13 cellular contexts compared by ENCODE assay signal in genomic region chr7:140719711-140720110, GRCh38. TPM values are rescaled to one million over a fixed set of nuclear protein-coding genes. Genes with fewer than 3 reads are reported as not detected.
DNase-seq lines count a peak whose midpoint lies in the region; ATAC-seq and TF ChIP-seq lines count a peak whose summit lies in the region.
"Had no signal": no experiment of that assay in that cellular context is flagged by ENCODE, and none has a peak within 500 bp of the region (broad histone marks: within the 10 kb centered on the region; RNA-seq: fewer than 3 reads in every experiment).

No MANE protein-coding gene starts in this region.

- intact Hi-C loops in lower lobe of right lung (cut with DNase I): no loop called here

- H3K4me3 ChIP-seq in lower lobe of right lung (no peak overlapping the region), endodermal cell (ENCODE audit: low read length) (no peak overlapping the region)

- DNase-seq in ELR (ENCODE audit: low read depth): peak; percentile 33
- DNase-seq in NCI-H1092 treated with DMSO at 0.1 percent for 48 hours (lab: John Stamatoyannopoulos, UW): peak; percentile 55
- DNase-seq in lower lobe of right lung: no peak
- no peak for DNase-seq in endodermal cell
- DNase-seq: CD8-positive, alpha-beta memory T cell; H7; NCI-H1694 had no signal

- H3K27me3 ChIP-seq in lower lobe of right lung (ENCODE audit: low read depth): no peaks in the 10 kb centered on the region
- H3K27me3 ChIP-seq in endodermal cell (ENCODE audit: control insufficient read depth, insufficient read depth, low read length, poor library complexity, severe bottlenecking): no peaks in the 10 kb centered on the region

- no peaks in the 10 kb centered on the region for H3K9me3 Mint-ChIP-seq in activated T-helper 17 cell treated with anti-CD3 and anti-CD28 coated beads, Interleukin-2, amount 50 U/mL, for 72 hours
- H3K9me3 Mint-ChIP-seq in endodermal cell: peaks cover 7% of the 10 kb centered on the region
- H3K9me3 Mint-ChIP-seq: activated naive CD4-positive, alpha-beta T cell treated with anti-CD3 and anti-CD28 coated beads, Interleukin-2, amount 50 U/mL, for 72 hours; CD8-positive, alpha-beta memory T cell; natural killer cell treated with Interleukin-12 subunit alpha and Interleukin-12 subunit beta and Interleukin-15 and Interleukin-18, amount 100 ng/mL, for 72 hours had no signal

- no peak overlapping the region for H3K4me3 Mint-ChIP-seq in activated T-helper 17 cell treated with anti-CD3 and anti-CD28 coated beads, Interleukin-2, amount 50 U/mL, for 72 hours
- no peak overlapping the region for H3K4me3 Mint-ChIP-seq in endodermal cell
- H3K4me3 Mint-ChIP-seq: CD8-positive, alpha-beta memory T cell; natural killer cell treated with Interleukin-12 subunit alpha and Interleukin-12 subunit beta and Interleukin-15 and Interleukin-18, amount 100 ng/mL, for 72 hours had no signal

- H3K27ac Mint-ChIP-seq in activated T-helper 17 cell treated with anti-CD3 and anti-CD28 coated beads, Interleukin-2, amount 50 U/mL, for 72 hours: peak overlapping the region; percentile 48
- no peak overlapping the region for H3K27ac Mint-ChIP-seq in endodermal cell
- H3K27ac Mint-ChIP-seq: CD8-positive, alpha-beta memory T cell had no signal

- H3K36me3 ChIP-seq in lower lobe of right lung (peaks cover 2% of the 10 kb centered on the region), endodermal cell (ENCODE audit: control insufficient read depth, insufficient read depth, low read length) (peaks cover 13% of the 10 kb centered on the region)

- no peak for ATAC-seq in activated T-helper 17 cell treated with anti-CD3 and anti-CD28 coated beads, Interleukin-2, amount 50 U/mL, for 72 hours (replicated peaks)
- ATAC-seq in lower lobe of right lung (peak; percentile 89 to 93), HG03280 (IDR thresholded peaks at IDR 0.05; ENCODE audit: unreplicated experiment) (no peak), HG03520 (IDR thresholded peaks at IDR 0.05; ENCODE audit: unreplicated experiment) (no peak), HG03097 (IDR thresholded peaks at IDR 0.05; ENCODE audit: low FRiP score, unreplicated experiment) (no peak)
- ATAC-seq: activated naive CD4-positive, alpha-beta T cell treated with anti-CD3 and anti-CD28 coated beads, Interleukin-2, amount 50 U/mL, for 72 hours; natural killer cell treated with Interleukin-12 subunit alpha and Interleukin-12 subunit beta and Interleukin-15 and Interleukin-18, amount 100 ng/mL, for 72 hours had no signal

- H3K4me1 Mint-ChIP-seq in activated T-helper 17 cell treated with anti-CD3 and anti-CD28 coated beads, Interleukin-2, amount 50 U/mL, for 72 hours: peaks cover 9% of the 10 kb centered on the region
- H3K4me1 Mint-ChIP-seq in endodermal cell: no peaks in the 10 kb centered on the region

- H3K27ac ChIP-seq in lower lobe of right lung (no peak overlapping the region), endodermal cell (ENCODE audit: low read depth, low read length) (no peak overlapping the region)

- H3K4me1 ChIP-seq in lower lobe of right lung (peaks cover 9% of the 10 kb centered on the region), endodermal cell (ENCODE audit: control insufficient read depth, insufficient read depth, low read length) (peaks cover 8% of the 10 kb centered on the region)

- H3K27me3 Mint-ChIP-seq in activated T-helper 17 cell treated with anti-CD3 and anti-CD28 coated beads, Interleukin-2, amount 50 U/mL, for 72 hours: no peaks in the 10 kb centered on the region
- H3K27me3 Mint-ChIP-seq in endodermal cell (ENCODE audit: insufficient read depth): no peaks in the 10 kb centered on the region
- H3K27me3 Mint-ChIP-seq: CD8-positive, alpha-beta memory T cell; natural killer cell treated with Interleukin-12 subunit alpha and Interleukin-12 subunit beta and Interleukin-15 and Interleukin-18, amount 100 ng/mL, for 72 hours had no signal

- H3K9ac ChIP-seq in endodermal cell (ENCODE audit: extremely low read depth, low read length, poor library complexity, severe bottlenecking): no peak overlapping the region

- no peak for TF ChIP-seq CTCF in lower lobe of right lung (IDR thresholded peaks at IDR 0.05)
- no peak for TF ChIP-seq CTCF in endodermal cell (conservative IDR thresholded peaks at IDR 0.05)

- H3K36me3 Mint-ChIP-seq in activated T-helper 17 cell treated with anti-CD3 and anti-CD28 coated beads, Interleukin-2, amount 50 U/mL, for 72 hours (ENCODE audit: low read depth): peaks cover 11% of the 10 kb centered on the region
- H3K36me3 Mint-ChIP-seq in endodermal cell (ENCODE audit: low read depth): peaks cover 20% of the 10 kb centered on the region
- H3K36me3 Mint-ChIP-seq: activated naive CD4-positive, alpha-beta T cell treated with anti-CD3 and anti-CD28 coated beads, Interleukin-2, amount 50 U/mL, for 72 hours; natural killer cell treated with Interleukin-12 subunit alpha and Interleukin-12 subunit beta and Interleukin-15 and Interleukin-18, amount 100 ng/mL, for 72 hours had no signal

- H3K9me3 ChIP-seq in lower lobe of right lung: no peaks in the 10 kb centered on the region
- peaks cover 17% of the 10 kb centered on the region for H3K9me3 ChIP-seq in endodermal cell (ENCODE audit: control insufficient read depth, low read length)

- 92 to 93% methylated on average over 3 to 5 of the region's 5 CpGs for WGBS in endodermal cell (ENCODE audit: insufficient coverage in 1 of 2, insufficient read length in 1 of 2), 2 experiments

RNA-seq across cellular contexts. Expression of gene NDUFB2, which starts 23.2 kb away (rescaled TPM):
- 100 to 1,000 TPM in 1 of 2 donors, 10 to 100 TPM in 1; 92.7 to 215 TPM for total RNA-seq in activated T-helper 17 cell treated with anti-CD3 and anti-CD28 coated beads, Interleukin-2, amount 50 U/mL, for 72 hours
- total RNA-seq in lower lobe of right lung (161 TPM), endodermal cell (100 to 1,000 TPM; 180 to 202 TPM)
- polyA plus RNA-seq in endodermal cell (2013, experiment 1 of 2): 183 TPM
- polyA plus RNA-seq in endodermal cell (2013, experiment 2 of 2): 170 TPM

RNA-seq across cellular contexts. Expression of gene ADCK2, which starts 47.0 kb away (rescaled TPM):
- total RNA-seq in activated T-helper 17 cell treated with anti-CD3 and anti-CD28 coated beads, Interleukin-2, amount 50 U/mL, for 72 hours: 10 to 100 TPM; 16.6 to 28.4 TPM
- 18.9 TPM for total RNA-seq in lower lobe of right lung
- total RNA-seq in endodermal cell: 10 to 100 TPM; 13.5 to 17.8 TPM
- polyA plus RNA-seq in endodermal cell (2013, experiment 1 of 2): 7.6 TPM
- polyA plus RNA-seq in endodermal cell (2013, experiment 2 of 2): 6.2 TPM

Comparison
In these comparisons a context has a peak if more than half of its experiments do, and no peak if none do; other contexts are left out.
1. DNase-seq: peak in ELR (single experiment) and NCI-H1092 treated with DMSO at 0.1 percent for 48 hours (single experiment); none in lower lobe of right lung (single experiment) and endodermal cell (single experiment).
2. ATAC-seq: peak in lower lobe of right lung (2 of 2); none in activated T-helper 17 cell treated with anti-CD3 and anti-CD28 coated beads, Interleukin-2, amount 50 U/mL, for 72 hours (single experiment), HG03280 (single experiment), HG03520 (single experiment) and HG03097 (single experiment).